ENCODE assay signal across 10 cellular contexts in the genomic region with DNA sequence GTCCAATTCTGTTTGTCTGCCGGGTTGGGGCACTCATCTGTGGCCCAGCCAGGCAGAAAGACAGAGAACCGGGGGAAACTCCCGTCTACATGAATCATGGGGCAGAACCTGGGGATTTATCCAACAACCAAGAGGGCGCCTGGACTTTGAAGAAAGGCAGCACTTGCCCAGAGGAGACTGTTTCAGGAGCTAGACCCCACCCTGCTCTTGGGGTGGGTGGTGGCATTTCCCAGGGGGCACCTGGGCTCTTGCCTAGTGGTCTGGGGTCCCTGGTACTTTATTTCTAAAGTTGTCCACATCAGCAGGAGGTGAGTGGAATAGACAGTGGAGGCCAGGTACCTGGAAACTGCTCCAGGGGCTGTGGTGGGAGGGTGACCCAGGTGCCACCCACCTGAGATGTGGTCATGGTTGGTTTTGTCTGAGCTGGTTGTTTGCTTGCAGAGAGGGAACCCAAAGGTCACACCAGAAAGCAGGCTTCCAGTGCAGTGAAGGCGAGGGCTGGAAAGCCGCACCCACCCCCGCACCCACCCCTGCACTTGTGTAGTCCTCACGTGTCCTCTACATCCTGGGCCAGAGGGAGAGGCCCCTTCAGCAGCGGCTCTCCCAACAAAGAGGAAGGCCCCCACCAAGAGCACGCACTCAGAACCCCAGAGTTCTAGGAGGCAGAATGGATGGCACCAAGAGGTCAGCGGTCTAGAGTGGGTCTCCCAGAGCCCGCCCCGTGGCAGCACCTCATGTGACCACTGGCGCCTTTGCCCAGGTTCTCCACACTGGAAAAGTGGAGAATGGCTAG.
DNase-seq lines count a peak whose midpoint lies in the region; ATAC-seq and TF ChIP-seq lines count a peak whose summit lies in the region.
"Had no signal": no experiment of that assay in that cellular context is flagged by ENCODE, and none has a peak within 500 bp of the region (broad histone marks: within the 10 kb centered on the region; RNA-seq: fewer than 3 reads in every experiment).

No MANE protein-coding gene starts in this region.

- no peaks in the 10 kb centered on the region for H3K9me3 Mint-ChIP-seq in mesothelial cell of epicardium

- H3K4me3 Mint-ChIP-seq in mesothelial cell of epicardium, result peak overlapping the region; percentile 20

- CTCF ChIA-PET in HEK293 (lab: Yijun Ruan, JAX) (interaction anchor here (0.6 to 1.2 kb wide), 3 partner anchors 39 to 123 kb away, joined by 3 to 5 read pairs (median 4); no protein-coding TSS in a partner anchor), mammary epithelial cell (lab: Charles Lee; ENCODE audit: low non-redundant PET) (no interaction called here)

- no peak overlapping the region for H3K4me2 ChIP-seq in mammary epithelial cell (ENCODE audit: insufficient read depth, low read depth, low read length)

- BruUV-seq in mammary epithelial cell (replicated peaks; lab: Mats Ljungman, UMichigan), result no TSS peak

- H3K27me3 ChIP-seq in mammary epithelial cell (ENCODE audit: insufficient read depth, low read length), result peaks cover 6% of the 10 kb centered on the region
- peaks cover 47% of the 10 kb centered on the region for H3K27me3 ChIP-seq in SJCRH30

- POLR2A ChIA-PET in HEK293 (lab: Yijun Ruan, JAX), result interaction anchor here (1.2 to 1.5 kb wide), 2 partner anchors 15 to 92 kb away, joined by 3 to 5 read pairs; no protein-coding TSS in a partner anchor

- H3K9ac ChIP-seq in mammary epithelial cell (ENCODE audit: insufficient read depth, low read length), result no peak overlapping the region

- peaks cover 44% of the 10 kb centered on the region for H3K27me3 Mint-ChIP-seq in mesothelial cell of epicardium (ENCODE audit: low read depth)

- H3K4me1 ChIP-seq in HEK293 (ENCODE audit: control insufficient read depth, insufficient read depth, low read length), result no peaks in the 10 kb centered on the region
- H3K4me1 ChIP-seq in mammary epithelial cell (ENCODE audit: insufficient read depth, low read length), result peaks cover 7% of the 10 kb centered on the region
- H3K4me1 ChIP-seq in SJCRH30, result no peaks in the 10 kb centered on the region; the same call in 1 of the 2 replicates

- ATAC-seq in HG03159 (IDR thresholded peaks at IDR 0.05; ENCODE audit: unreplicated experiment), result no peak

- in situ Hi-C loops in Caki2 (cut with HindIII; ENCODE audit: low pct_unique_long_range_greater_than_20kb, low sequenced_read_pairs), result no loop called here
- in situ Hi-C loops in mammary epithelial cell (cut with MboI; ENCODE audit: low sequenced_read_pairs in 2 of 2), result no loop called here

- DNase-seq in Caki2 (ENCODE audit: low read depth), result peak; percentile 38
- peak; percentile 32 for DNase-seq in mammary epithelial cell
- no peak for DNase-seq in mesothelial cell of epicardium (ENCODE audit: low spot score in 2 of 2, unreplicated experiment in 2 of 2)
- DNase-seq in SHP77 treated with DMSO at 0.1 percent for 48 hours (lab: John Stamatoyannopoulos, UW), result no peak
- no peak for DNase-seq in GM19240 (ENCODE audit: insufficient read length, low spot score)
- DNase-seq in SJCRH30, result no peak
- DNase-seq: NCI-H526 treated with DMSO at 0.1 percent for 48 hours had no signal

- H3K36me3 ChIP-seq in HEK293 (ENCODE audit: control insufficient read depth in 2 of 2, insufficient read depth in 1 of 2, low read length in 2 of 2) (no peaks in the 10 kb centered on the region), mammary epithelial cell (ENCODE audit: insufficient read depth, low read length) (no peaks in the 10 kb centered on the region), SJCRH30 (no peaks in the 10 kb centered on the region)

- intact Hi-C loops in mammary epithelial cell (cut with micrococcal nuclease), result no loop called here

- H3K27ac ChIP-seq in HEK293 (ENCODE audit: extremely low read depth, low read depth, low read length) (no peak overlapping the region), mammary epithelial cell (ENCODE audit: insufficient read depth, low read depth, low read length) (no peak overlapping the region), SJCRH30 (no peak overlapping the region)

- 77% methylated on average over 10 of the region's 14 CpGs for WGBS in mammary epithelial cell (ENCODE audit: low coverage, missing lambda C conversion rate)

- H3K4me3 ChIP-seq in HEK293 (ENCODE audit: low read depth, low read length), result no peak overlapping the region
- no peak overlapping the region for H3K4me3 ChIP-seq in mammary epithelial cell (replicated peaks in 1 of 3; ENCODE audit: insufficient read depth in 1 of 3, low read depth in 2 of 3, low read length in 3 of 3)
- H3K4me3 ChIP-seq in SJCRH30, result no peak overlapping the region
- H3K4me3 ChIP-seq: lung had no signal

- H3K79me2 ChIP-seq in mammary epithelial cell (ENCODE audit: insufficient read depth, low read length), result no peaks in the 10 kb centered on the region

- dilution Hi-C loops in mammary epithelial cell (cut with HindIII; ENCODE audit: low sequenced_read_pairs), result no loop called here

- no peak for TF ChIP-seq CTCF in HEK293 (tag by site-specific recombination; IDR thresholded peaks at IDR 0.05)
- TF ChIP-seq CTCF in mammary epithelial cell (conservative IDR thresholded peaks at IDR 0.05 in 1 of 2, IDR thresholded peaks at IDR 0.05 in 1 of 2; ENCODE audit: extremely low read depth in 1 of 2, insufficient read depth in 1 of 2, low read depth in 1 of 2, low read length in 2 of 2), result no peak
- TF ChIP-seq CTCF in mesothelial cell of epicardium (IDR thresholded peaks at IDR 0.05; ENCODE audit: unreplicated experiment), result no peak

- no peaks in the 10 kb centered on the region for H4K20me1 ChIP-seq in mammary epithelial cell (ENCODE audit: insufficient read depth, low read length)

- H3K4me1 Mint-ChIP-seq in mesothelial cell of epicardium, result peaks cover 17% of the 10 kb centered on the region

- H3K9me3 ChIP-seq in HEK293 (ENCODE audit: control insufficient read depth, insufficient read depth, low read depth, low read length) (no peaks in the 10 kb centered on the region), mammary epithelial cell (replicated peaks; ENCODE audit: insufficient read depth, low read length) (no peaks in the 10 kb centered on the region), SJCRH30 (replicated peaks) (no peaks in the 10 kb centered on the region)

- no peaks in the 10 kb centered on the region for H3K36me3 Mint-ChIP-seq in mesothelial cell of epicardium

- H2AFZ ChIP-seq in mammary epithelial cell (ENCODE audit: low read depth, low read length), result no peak overlapping the region

- no peak overlapping the region for H3K27ac Mint-ChIP-seq in mesothelial cell of epicardium

TF ChIP-seq in HEK293, 187 proteins besides CTCF, POLR2A, EP300 and RAD21:
- no peak for TF ChIP-seq SP3 (tag by site-specific recombination; IDR thresholded peaks at IDR 0.05)
- TF ChIP-seq EGR2 (tag by site-specific recombination; IDR thresholded peaks at IDR 0.05; ENCODE audit: low read depth), result peak; percentile 47; the same call in 1 of the 2 replicates
- peak; percentile 41; the same call in 1 of the 2 replicates for TF ChIP-seq ZFHX2 (tag by site-specific recombination; conservative IDR thresholded peaks at IDR 0.05)
- TF ChIP-seq KLF1 (tag by site-specific recombination; IDR thresholded peaks at IDR 0.05), result 0 out of 2 replicates have a peak, but pooled peaks have one; percentile 13

Comparison
In these comparisons a context has a peak if more than half of its experiments do, and no peak if none do; other contexts are left out.
1. DNase-seq: peak in Caki2 (single experiment) and mammary epithelial cell (single experiment); none in mesothelial cell of epicardium (0 of 2), SHP77 treated with DMSO at 0.1 percent for 48 hours (single experiment), GM19240 (single experiment) and SJCRH30 (0 of 2).